ENCODE assay signal across 1 cellular context in the genomic region with DNA sequence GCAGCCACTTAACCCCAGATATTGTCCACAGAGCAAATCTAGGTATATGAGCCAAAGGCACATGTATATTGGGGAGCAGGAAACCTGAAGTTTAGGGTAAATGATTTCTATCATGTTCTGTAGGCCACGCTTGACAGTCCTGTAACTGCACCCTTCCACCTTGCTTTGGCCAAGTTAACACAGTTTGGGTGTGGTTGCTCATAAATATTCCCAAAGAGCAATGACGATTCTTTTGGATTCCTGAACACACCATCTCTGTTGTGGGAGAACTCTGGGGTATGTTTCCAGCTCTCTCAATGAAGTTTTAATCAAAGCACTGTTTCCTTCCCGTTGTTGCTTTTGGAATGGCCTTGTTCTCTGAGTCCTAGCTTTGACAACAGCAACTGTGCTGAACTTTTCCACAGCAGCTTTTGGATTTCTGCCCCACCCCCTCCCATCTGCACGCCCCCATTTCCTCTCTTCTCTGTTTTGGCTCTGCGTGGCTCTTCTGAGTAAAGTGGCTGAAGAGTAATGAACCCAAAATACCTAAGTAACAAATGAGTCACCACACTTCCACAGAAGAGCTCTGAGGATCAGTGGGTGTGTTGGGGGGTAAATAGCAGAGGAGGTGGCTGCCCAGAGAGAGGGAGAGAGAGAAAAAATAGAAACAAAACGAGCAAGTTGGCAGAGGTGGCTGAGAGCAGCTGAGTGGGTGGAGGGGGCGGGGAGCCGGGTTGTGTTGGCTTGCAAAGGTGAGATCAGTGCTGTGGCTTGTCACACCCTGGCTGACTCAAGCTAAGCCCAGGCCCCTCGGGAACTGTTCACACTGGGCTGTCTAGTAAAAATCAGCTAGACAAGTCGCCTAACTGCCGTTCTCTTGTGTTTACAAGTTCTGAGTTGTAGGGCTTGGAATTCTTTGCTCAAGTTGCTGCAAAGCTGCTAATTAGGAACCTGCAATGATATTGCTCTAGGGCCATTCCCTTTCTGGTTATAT.
TF ChIP-seq lines count a peak whose summit lies in the region.

No MANE protein-coding gene starts in this region.

TF ChIP-seq in HEK293, 187 proteins besides CTCF, POLR2A, EP300 and RAD21 (continued from another document and continues in another):
- TF ChIP-seq, protein P1, sequence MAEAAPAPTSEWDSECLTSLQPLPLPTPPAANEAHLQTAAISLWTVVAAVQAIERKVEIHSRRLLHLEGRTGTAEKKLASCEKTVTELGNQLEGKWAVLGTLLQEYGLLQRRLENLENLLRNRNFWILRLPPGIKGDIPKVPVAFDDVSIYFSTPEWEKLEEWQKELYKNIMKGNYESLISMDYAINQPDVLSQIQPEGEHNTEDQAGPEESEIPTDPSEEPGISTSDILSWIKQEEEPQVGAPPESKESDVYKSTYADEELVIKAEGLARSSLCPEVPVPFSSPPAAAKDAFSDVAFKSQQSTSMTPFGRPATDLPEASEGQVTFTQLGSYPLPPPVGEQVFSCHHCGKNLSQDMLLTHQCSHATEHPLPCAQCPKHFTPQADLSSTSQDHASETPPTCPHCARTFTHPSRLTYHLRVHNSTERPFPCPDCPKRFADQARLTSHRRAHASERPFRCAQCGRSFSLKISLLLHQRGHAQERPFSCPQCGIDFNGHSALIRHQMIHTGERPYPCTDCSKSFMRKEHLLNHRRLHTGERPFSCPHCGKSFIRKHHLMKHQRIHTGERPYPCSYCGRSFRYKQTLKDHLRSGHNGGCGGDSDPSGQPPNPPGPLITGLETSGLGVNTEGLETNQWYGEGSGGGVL (tag by site-specific recombination; IDR thresholded peaks at IDR 0.05) = peak; percentile 99
- TF ChIP-seq ZNF426 (tag by site-specific recombination; IDR thresholded peaks at IDR 0.05) (no peak), ZFP3 (tag by site-specific recombination; IDR thresholded peaks at IDR 0.05; ENCODE audit: low read depth) (no peak), PRDM1 (tag by site-specific recombination; IDR thresholded peaks at IDR 0.05) (peak; percentile 62; the same call in 1 of the 2 replicates), ZNF555 (tag by site-specific recombination; conservative IDR thresholded peaks at IDR 0.05) (no peak), ZNF558 (tag by site-specific recombination; IDR thresholded peaks at IDR 0.05) (no peak), ZNF146 (tag by site-specific recombination; IDR thresholded peaks at IDR 0.05) (peak; percentile 37; the same call in 1 of the 2 replicates), ZBTB1 (tag by site-specific recombination; IDR thresholded peaks at IDR 0.05) (no peak), ZNF585B (tag by site-specific recombination; IDR thresholded peaks at IDR 0.05) (no peak), ZNF202 (tag by site-specific recombination; IDR thresholded peaks at IDR 0.05; ENCODE audit: borderline replicate concordance) (no peak), OVOL3 (tag by site-specific recombination; IDR thresholded peaks at IDR 0.05) (no peak), ZNF837 (tag by site-specific recombination; IDR thresholded peaks at IDR 0.05) (no peak), FEZF1 (tag by site-specific recombination; IDR thresholded peaks at IDR 0.05) (peak; percentile 80), ZNF521 (tag by site-specific recombination; IDR thresholded peaks at IDR 0.05) (no peak), ZNF624 (tag by site-specific recombination; IDR thresholded peaks at IDR 0.05) (no peak), EGR2 (tag by site-specific recombination; IDR thresholded peaks at IDR 0.05; ENCODE audit: low read depth) (peak; percentile 100), ZNF830 (tag by site-specific recombination; IDR thresholded peaks at IDR 0.05; ENCODE audit: low read depth) (no peak), WT1 (tag by site-specific recombination; IDR thresholded peaks at IDR 0.05) (no peak), ZNF596 (tag by site-specific recombination; IDR thresholded peaks at IDR 0.05) (no peak), MYNN (tag by site-specific recombination; IDR thresholded peaks at IDR 0.05; ENCODE audit: borderline replicate concordance) (no peak), GLI2 (tag by site-specific recombination; IDR thresholded peaks at IDR 0.05; ENCODE audit: borderline replicate concordance, low read depth) (no peak; the same call in 1 of the 2 replicates), ZNF404 (tag by site-specific recombination; IDR thresholded peaks at IDR 0.05) (no peak), ZNF658 (tag by site-specific recombination; IDR thresholded peaks at IDR 0.05) (no peak), ZNF792 (tag by site-specific recombination; IDR thresholded peaks at IDR 0.05) (peak; percentile 42; the same call in 1 of the 2 replicates), SP2 (tag by site-specific recombination; IDR thresholded peaks at IDR 0.05) (peak; percentile 45), ZFHX2 (tag by site-specific recombination; conservative IDR thresholded peaks at IDR 0.05) (peak; percentile 100)
- TF ChIP-seq, protein P2, sequence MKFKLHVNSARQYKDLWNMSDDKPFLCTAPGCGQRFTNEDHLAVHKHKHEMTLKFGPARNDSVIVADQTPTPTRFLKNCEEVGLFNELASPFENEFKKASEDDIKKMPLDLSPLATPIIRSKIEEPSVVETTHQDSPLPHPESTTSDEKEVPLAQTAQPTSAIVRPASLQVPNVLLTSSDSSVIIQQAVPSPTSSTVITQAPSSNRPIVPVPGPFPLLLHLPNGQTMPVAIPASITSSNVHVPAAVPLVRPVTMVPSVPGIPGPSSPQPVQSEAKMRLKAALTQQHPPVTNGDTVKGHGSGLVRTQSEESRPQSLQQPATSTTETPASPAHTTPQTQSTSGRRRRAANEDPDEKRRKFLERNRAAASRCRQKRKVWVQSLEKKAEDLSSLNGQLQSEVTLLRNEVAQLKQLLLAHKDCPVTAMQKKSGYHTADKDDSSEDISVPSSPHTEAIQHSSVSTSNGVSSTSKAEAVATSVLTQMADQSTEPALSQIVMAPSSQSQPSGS (tag by site-specific recombination; IDR thresholded peaks at IDR 0.05; ENCODE audit: low read depth) = peak; percentile 58; the same call in 1 of the 2 replicates
- TF ChIP-seq, protein P3, sequence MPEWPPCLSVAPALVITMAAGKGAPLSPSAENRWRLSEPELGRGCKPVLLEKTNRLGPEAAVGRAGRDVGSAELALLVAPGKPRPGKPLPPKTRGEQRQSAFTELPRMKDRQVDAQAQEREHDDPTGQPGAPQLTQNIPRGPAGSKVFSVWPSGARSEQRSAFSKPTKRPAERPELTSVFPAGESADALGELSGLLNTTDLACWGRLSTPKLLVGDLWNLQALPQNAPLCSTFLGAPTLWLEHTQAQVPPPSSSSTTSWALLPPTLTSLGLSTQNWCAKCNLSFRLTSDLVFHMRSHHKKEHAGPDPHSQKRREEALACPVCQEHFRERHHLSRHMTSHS (tag by site-specific recombination; IDR thresholded peaks at IDR 0.05) = no peak
- TF ChIP-seq, protein P4, sequence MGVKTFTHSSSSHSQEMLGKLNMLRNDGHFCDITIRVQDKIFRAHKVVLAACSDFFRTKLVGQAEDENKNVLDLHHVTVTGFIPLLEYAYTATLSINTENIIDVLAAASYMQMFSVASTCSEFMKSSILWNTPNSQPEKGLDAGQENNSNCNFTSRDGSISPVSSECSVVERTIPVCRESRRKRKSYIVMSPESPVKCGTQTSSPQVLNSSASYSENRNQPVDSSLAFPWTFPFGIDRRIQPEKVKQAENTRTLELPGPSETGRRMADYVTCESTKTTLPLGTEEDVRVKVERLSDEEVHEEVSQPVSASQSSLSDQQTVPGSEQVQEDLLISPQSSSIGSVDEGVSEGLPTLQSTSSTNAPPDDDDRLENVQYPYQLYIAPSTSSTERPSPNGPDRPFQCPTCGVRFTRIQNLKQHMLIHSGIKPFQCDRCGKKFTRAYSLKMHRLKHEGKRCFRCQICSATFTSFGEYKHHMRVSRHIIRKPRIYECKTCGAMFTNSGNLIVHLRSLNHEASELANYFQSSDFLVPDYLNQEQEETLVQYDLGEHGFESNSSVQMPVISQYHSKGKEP (tag by site-specific recombination; IDR thresholded peaks at IDR 0.05) = peak; percentile 28; the same call in 1 of the 2 replicates
- TF ChIP-seq, protein P5, sequence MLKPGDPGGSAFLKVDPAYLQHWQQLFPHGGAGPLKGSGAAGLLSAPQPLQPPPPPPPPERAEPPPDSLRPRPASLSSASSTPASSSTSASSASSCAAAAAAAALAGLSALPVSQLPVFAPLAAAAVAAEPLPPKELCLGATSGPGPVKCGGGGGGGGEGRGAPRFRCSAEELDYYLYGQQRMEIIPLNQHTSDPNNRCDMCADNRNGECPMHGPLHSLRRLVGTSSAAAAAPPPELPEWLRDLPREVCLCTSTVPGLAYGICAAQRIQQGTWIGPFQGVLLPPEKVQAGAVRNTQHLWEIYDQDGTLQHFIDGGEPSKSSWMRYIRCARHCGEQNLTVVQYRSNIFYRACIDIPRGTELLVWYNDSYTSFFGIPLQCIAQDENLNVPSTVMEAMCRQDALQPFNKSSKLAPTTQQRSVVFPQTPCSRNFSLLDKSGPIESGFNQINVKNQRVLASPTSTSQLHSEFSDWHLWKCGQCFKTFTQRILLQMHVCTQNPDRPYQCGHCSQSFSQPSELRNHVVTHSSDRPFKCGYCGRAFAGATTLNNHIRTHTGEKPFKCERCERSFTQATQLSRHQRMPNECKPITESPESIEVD (tag by site-specific recombination; IDR thresholded peaks at IDR 0.05) = peak; percentile 51
- TF ChIP-seq, protein P6, sequence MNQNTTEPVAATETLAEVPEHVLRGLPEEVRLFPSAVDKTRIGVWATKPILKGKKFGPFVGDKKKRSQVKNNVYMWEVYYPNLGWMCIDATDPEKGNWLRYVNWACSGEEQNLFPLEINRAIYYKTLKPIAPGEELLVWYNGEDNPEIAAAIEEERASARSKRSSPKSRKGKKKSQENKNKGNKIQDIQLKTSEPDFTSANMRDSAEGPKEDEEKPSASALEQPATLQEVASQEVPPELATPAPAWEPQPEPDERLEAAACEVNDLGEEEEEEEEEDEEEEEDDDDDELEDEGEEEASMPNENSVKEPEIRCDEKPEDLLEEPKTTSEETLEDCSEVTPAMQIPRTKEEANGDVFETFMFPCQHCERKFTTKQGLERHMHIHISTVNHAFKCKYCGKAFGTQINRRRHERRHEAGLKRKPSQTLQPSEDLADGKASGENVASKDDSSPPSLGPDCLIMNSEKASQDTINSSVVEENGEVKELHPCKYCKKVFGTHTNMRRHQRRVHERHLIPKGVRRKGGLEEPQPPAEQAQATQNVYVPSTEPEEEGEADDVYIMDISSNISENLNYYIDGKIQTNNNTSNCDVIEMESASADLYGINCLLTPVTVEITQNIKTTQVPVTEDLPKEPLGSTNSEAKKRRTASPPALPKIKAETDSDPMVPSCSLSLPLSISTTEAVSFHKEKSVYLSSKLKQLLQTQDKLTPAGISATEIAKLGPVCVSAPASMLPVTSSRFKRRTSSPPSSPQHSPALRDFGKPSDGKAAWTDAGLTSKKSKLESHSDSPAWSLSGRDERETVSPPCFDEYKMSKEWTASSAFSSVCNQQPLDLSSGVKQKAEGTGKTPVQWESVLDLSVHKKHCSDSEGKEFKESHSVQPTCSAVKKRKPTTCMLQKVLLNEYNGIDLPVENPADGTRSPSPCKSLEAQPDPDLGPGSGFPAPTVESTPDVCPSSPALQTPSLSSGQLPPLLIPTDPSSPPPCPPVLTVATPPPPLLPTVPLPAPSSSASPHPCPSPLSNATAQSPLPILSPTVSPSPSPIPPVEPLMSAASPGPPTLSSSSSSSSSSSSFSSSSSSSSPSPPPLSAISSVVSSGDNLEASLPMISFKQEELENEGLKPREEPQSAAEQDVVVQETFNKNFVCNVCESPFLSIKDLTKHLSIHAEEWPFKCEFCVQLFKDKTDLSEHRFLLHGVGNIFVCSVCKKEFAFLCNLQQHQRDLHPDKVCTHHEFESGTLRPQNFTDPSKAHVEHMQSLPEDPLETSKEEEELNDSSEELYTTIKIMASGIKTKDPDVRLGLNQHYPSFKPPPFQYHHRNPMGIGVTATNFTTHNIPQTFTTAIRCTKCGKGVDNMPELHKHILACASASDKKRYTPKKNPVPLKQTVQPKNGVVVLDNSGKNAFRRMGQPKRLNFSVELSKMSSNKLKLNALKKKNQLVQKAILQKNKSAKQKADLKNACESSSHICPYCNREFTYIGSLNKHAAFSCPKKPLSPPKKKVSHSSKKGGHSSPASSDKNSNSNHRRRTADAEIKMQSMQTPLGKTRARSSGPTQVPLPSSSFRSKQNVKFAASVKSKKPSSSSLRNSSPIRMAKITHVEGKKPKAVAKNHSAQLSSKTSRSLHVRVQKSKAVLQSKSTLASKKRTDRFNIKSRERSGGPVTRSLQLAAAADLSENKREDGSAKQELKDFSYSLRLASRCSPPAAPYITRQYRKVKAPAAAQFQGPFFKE (tag by site-specific recombination; IDR thresholded peaks at IDR 0.05; ENCODE audit: borderline replicate concordance) = no peak
- TF ChIP-seq, protein P7, sequence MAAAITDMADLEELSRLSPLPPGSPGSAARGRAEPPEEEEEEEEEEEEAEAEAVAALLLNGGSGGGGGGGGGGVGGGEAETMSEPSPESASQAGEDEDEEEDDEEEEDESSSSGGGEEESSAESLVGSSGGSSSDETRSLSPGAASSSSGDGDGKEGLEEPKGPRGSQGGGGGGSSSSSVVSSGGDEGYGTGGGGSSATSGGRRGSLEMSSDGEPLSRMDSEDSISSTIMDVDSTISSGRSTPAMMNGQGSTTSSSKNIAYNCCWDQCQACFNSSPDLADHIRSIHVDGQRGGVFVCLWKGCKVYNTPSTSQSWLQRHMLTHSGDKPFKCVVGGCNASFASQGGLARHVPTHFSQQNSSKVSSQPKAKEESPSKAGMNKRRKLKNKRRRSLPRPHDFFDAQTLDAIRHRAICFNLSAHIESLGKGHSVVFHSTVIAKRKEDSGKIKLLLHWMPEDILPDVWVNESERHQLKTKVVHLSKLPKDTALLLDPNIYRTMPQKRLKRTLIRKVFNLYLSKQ (tag by site-specific recombination; IDR thresholded peaks at IDR 0.05; ENCODE audit: borderline replicate concordance) = no peak
- TF ChIP-seq, protein P8, sequence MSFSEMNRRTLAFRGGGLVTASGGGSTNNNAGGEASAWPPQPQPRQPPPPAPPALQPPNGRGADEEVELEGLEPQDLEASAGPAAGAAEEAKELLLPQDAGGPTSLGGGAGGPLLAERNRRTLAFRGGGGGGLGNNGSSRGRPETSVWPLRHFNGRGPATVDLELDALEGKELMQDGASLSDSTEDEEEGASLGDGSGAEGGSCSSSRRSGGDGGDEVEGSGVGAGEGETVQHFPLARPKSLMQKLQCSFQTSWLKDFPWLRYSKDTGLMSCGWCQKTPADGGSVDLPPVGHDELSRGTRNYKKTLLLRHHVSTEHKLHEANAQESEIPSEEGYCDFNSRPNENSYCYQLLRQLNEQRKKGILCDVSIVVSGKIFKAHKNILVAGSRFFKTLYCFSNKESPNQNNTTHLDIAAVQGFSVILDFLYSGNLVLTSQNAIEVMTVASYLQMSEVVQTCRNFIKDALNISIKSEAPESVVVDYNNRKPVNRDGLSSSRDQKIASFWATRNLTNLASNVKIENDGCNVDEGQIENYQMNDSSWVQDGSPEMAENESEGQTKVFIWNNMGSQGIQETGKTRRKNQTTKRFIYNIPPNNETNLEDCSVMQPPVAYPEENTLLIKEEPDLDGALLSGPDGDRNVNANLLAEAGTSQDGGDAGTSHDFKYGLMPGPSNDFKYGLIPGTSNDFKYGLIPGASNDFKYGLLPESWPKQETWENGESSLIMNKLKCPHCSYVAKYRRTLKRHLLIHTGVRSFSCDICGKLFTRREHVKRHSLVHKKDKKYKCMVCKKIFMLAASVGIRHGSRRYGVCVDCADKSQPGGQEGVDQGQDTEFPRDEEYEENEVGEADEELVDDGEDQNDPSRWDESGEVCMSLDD (tag by site-specific recombination; IDR thresholded peaks at IDR 0.05) = no peak
- TF ChIP-seq, protein P9, sequence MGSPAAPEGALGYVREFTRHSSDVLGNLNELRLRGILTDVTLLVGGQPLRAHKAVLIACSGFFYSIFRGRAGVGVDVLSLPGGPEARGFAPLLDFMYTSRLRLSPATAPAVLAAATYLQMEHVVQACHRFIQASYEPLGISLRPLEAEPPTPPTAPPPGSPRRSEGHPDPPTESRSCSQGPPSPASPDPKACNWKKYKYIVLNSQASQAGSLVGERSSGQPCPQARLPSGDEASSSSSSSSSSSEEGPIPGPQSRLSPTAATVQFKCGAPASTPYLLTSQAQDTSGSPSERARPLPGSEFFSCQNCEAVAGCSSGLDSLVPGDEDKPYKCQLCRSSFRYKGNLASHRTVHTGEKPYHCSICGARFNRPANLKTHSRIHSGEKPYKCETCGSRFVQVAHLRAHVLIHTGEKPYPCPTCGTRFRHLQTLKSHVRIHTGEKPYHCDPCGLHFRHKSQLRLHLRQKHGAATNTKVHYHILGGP (tag by site-specific recombination; IDR thresholded peaks at IDR 0.05) = no peak
